ENCODE assay signal across 1 cellular context in the genomic region with DNA sequence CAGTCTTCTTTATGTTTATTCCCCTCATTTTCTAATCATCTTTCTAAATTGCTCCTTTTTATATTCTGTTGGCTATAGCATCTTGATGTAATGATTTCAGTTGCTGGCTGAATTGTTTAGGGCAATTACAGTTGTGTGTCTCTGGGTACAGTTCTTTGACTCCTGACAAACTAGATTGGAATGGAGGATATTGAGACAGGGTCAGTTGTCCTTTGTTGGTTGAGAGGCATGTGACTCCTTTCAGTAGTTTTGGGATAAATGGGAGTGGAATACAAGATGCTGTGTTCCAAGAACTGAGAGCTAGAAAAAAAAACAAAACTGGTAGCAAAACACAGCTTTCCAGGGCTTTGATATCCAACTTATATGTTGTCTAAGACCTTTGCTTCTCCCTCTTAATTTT.
TF ChIP-seq lines count a peak whose summit lies in the region.

No MANE protein-coding gene starts in this region.

TF ChIP-seq in HepG2, 621 proteins besides CTCF, POLR2A, EP300 and RAD21 (continued from another document):
- TF ChIP-seq, protein P1, sequence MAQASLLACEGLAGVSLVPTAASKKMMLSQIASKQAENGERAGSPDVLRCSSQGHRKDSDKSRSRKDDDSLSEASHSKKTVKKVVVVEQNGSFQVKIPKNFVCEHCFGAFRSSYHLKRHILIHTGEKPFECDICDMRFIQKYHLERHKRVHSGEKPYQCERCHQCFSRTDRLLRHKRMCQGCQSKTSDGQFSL (CRISPR knock-in tag; IDR thresholded peaks at IDR 0.05) = no peak
- TF ChIP-seq, protein P2, sequence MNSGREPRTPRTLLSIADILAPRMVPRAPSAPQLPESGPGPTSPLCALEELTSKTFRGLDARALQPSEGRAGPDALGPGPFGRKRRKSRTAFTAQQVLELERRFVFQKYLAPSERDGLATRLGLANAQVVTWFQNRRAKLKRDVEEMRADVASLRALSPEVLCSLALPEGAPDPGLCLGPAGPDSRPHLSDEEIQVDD (CRISPR knock-in tag; IDR thresholded peaks at IDR 0.05; ENCODE audit: borderline replicate concordance) = no peak
